Comparison of ENCODE assay signal across 24 cellular contexts in the genomic region with DNA sequence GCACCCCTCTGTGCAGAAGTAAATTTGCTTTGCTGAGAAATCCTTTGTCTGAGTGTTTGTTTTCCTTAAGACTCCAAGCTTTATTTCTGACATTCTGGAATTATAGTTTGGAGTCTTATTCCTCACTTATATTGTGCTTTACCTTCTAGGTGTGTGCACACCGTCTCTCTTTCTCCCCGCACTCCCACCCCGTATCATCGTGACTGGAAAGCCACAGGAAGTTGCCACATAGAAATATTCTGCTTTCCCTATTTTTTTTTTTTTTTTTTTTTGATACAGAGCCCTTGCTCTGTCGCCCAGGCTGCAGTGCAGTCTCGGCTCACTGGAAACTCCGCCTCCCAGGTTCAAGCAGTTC.
DNase-seq lines count a peak whose midpoint lies in the region; ATAC-seq, FAIRE-seq and TF ChIP-seq lines count a peak whose summit lies in the region.
"Had no signal": no experiment of that assay in that cellular context is flagged by ENCODE, and none has a peak within 500 bp of the region (broad histone marks: within the 10 kb centered on the region; RNA-seq: fewer than 3 reads in every experiment).

No MANE protein-coding gene starts in this region.

- peaks cover 5% of the 10 kb centered on the region for H3K9me3 Mint-ChIP-seq in Calu3 (ENCODE audit: low read depth, unreplicated experiment)
- no peaks in the 10 kb centered on the region for H3K9me3 Mint-ChIP-seq in activated T-helper 17 cell treated with anti-CD3 and anti-CD28 coated beads, Interleukin-2, amount 50 U/mL, for 72 hours
- H3K9me3 Mint-ChIP-seq: activated naive CD4-positive, alpha-beta T cell treated with anti-CD3 and anti-CD28 coated beads for 36 hours; activated T-cell treated with anti-CD3 and anti-CD28 coated beads, Interleukin-2, amount 50 U/mL, for 72 hours had no signal

- no TSS peak for BruUV-seq in Calu3 (replicated peaks; lab: Mats Ljungman, UMichigan)

- no peaks in the 10 kb centered on the region for H3K27me3 Mint-ChIP-seq in Calu3 (ENCODE audit: unreplicated experiment)
- H3K27me3 Mint-ChIP-seq in activated T-helper 17 cell treated with anti-CD3 and anti-CD28 coated beads, Interleukin-2, amount 50 U/mL, for 72 hours: no peaks in the 10 kb centered on the region

- no peak overlapping the region for H3K4me3 ChIP-seq in keratinocyte (ENCODE audit: control insufficient read depth in 2 of 3, extremely low read depth in 1 of 3, insufficient read depth in 2 of 3, low read depth in 1 of 3, low read length in 3 of 3)
- H3K4me3 ChIP-seq in gastrocnemius medialis: no peak overlapping the region
- H3K4me3 ChIP-seq: left lung, MG63, prostate gland, transverse colon had no signal

- in situ Hi-C loops in gastrocnemius medialis (cut with MboI; ENCODE audit: low sequenced_read_pairs in 4 of 4): no loop called here

- no peaks in the 10 kb centered on the region for H3K36me3 Mint-ChIP-seq in Calu3 (ENCODE audit: insufficient read depth, unreplicated experiment)
- H3K36me3 Mint-ChIP-seq in activated T-helper 17 cell treated with anti-CD3 and anti-CD28 coated beads, Interleukin-2, amount 50 U/mL, for 72 hours (ENCODE audit: low read depth): peaks cover 20% of the 10 kb centered on the region

- H3K9me1 ChIP-seq in keratinocyte (ENCODE audit: control insufficient read depth, extremely low read depth, insufficient read depth, low read length): no peaks in the 10 kb centered on the region

- no peak overlapping the region for H3K9ac ChIP-seq in keratinocyte (ENCODE audit: control insufficient read depth, extremely low read depth, insufficient read depth, low read length)

- H3K4me1 Mint-ChIP-seq in Calu3 (ENCODE audit: low read depth, unreplicated experiment): peaks cover 8% of the 10 kb centered on the region
- H3K4me1 Mint-ChIP-seq in activated T-helper 17 cell treated with anti-CD3 and anti-CD28 coated beads, Interleukin-2, amount 50 U/mL, for 72 hours: no peaks in the 10 kb centered on the region

- H3K4me2 ChIP-seq in keratinocyte (ENCODE audit: control insufficient read depth, extremely low read depth, insufficient read depth, low read depth, low read length): no peak overlapping the region

- peak overlapping the region; percentile 41 for H3K27ac Mint-ChIP-seq in Calu3 (ENCODE audit: unreplicated experiment)
- peak overlapping the region; percentile 65 for H3K27ac Mint-ChIP-seq in activated T-helper 17 cell treated with anti-CD3 and anti-CD28 coated beads, Interleukin-2, amount 50 U/mL, for 72 hours

- H3K4me1 ChIP-seq in keratinocyte (ENCODE audit: control insufficient read depth, extremely low read depth, insufficient read depth, low read length) (peaks cover 7% of the 10 kb centered on the region), gastrocnemius medialis (no peaks in the 10 kb centered on the region)
- H3K4me1 ChIP-seq: left lung, prostate gland had no signal

- DNase-seq in Calu3 (no peak), keratinocyte (ENCODE audit: low read depth, low spot score) (no peak), gastrocnemius medialis (no peak), sciatic nerve (ENCODE audit: low spot score) (no peak)
- DNase-seq: activated CD4-positive, alpha-beta T cell treated with anti-CD3 and anti-CD28 coated beads, Interleukin-2, amount 50 U/mL, for 1 hour; activated CD4-positive, CD25-positive, alpha-beta regulatory T cell; activated naive CD4-positive, alpha-beta T cell treated with anti-CD3 and anti-CD28 coated beads for 36 hours; activated T-cell treated with anti-CD3 and anti-CD28 coated beads, Interleukin-2, amount 50 U/mL, for 72 hours; DMS53; KG1; left lung; MG63; NCI-H1930; NCI-H510A treated with DMSO at 0.1 percent for 48 hours; nucleus accumbens; stimulated activated CD4-positive, alpha-beta T cell treated with anti-CD3 and anti-CD28 coated beads, Interleukin-4, amount 100 ng/mL, for 4 hours; T-helper 1 cell; transverse colon had no signal

- FAIRE-seq in keratinocyte (lab: Jason Lieb, UNC): no peak
- FAIRE-seq: islet of Langerhans had no signal

- H3K27ac ChIP-seq in 22Rv1: peak overlapping the region; percentile 30
- peak overlapping the region; percentile 1 for H3K27ac ChIP-seq in keratinocyte (ENCODE audit: control insufficient read depth, insufficient read depth, low read length)
- H3K27ac ChIP-seq in gastrocnemius medialis: no peak overlapping the region
- H3K27ac ChIP-seq: left lung, prostate gland, transverse colon had no signal

- no peak for TF ChIP-seq POLR2A in gastrocnemius medialis (IDR thresholded peaks at IDR 0.05)

- no peak overlapping the region for H3K4me3 Mint-ChIP-seq in Calu3 (ENCODE audit: low read depth, unreplicated experiment)
- no peak overlapping the region for H3K4me3 Mint-ChIP-seq in activated T-helper 17 cell treated with anti-CD3 and anti-CD28 coated beads, Interleukin-2, amount 50 U/mL, for 72 hours
- H3K4me3 Mint-ChIP-seq: activated naive CD4-positive, alpha-beta T cell treated with anti-CD3 and anti-CD28 coated beads for 36 hours; activated T-cell treated with anti-CD3 and anti-CD28 coated beads, Interleukin-2, amount 50 U/mL, for 72 hours had no signal

- no peaks in the 10 kb centered on the region for H3K36me3 ChIP-seq in keratinocyte (ENCODE audit: control insufficient read depth in 2 of 2, extremely low read depth in 1 of 2, insufficient read depth in 2 of 2, low read length in 2 of 2)
- H3K36me3 ChIP-seq in gastrocnemius medialis: no peaks in the 10 kb centered on the region
- H3K36me3 ChIP-seq: MG63, prostate gland, transverse colon had no signal

- CTCF ChIA-PET in Calu3 (lab: Charles Lee): interaction anchor here (0.6 to 0.7 kb wide), 3 partner anchors 12 to 1830 kb away, joined by 4 to 7 read pairs (median 6); no protein-coding TSS in a partner anchor

- intact Hi-C loops in Calu3 (cut with micrococcal nuclease; ENCODE audit: unreplicated experiment) (no loop called here), gastrocnemius medialis (cut with DNase I; ENCODE audit: low total_unique reads) (no loop called here), sciatic nerve (cut with DNase I) (no loop called here)

- dilution Hi-C loops in keratinocyte (cut with MboI; ENCODE audit: extremely low pct_ligation_motif_present, low sequenced_read_pairs): no loop called here

- TF ChIP-seq CTCF in 22Rv1 (IDR thresholded peaks at IDR 0.05) (no peak), Calu3 (IDR thresholded peaks at IDR 0.05; ENCODE audit: unreplicated experiment) (no peak), keratinocyte (optimal IDR thresholded peaks at IDR 0.05 in 1 of 3, IDR thresholded peaks at IDR 0.05 in 1 of 3, conservative IDR thresholded peaks at IDR 0.05 in 1 of 3; ENCODE audit: extremely low read depth in 1 of 3, insufficient read depth in 2 of 3, low read length in 3 of 3) (no peak), gastrocnemius medialis (IDR thresholded peaks at IDR 0.05 in 4 of 5, conservative IDR thresholded peaks at IDR 0.05 in 1 of 5) (no peak)

- H3K9me3 ChIP-seq in keratinocyte (ENCODE audit: control insufficient read depth, low read depth, low read length) (no peaks in the 10 kb centered on the region), gastrocnemius medialis (no peaks in the 10 kb centered on the region)
- H3K9me3 ChIP-seq: left lung, MG63, prostate gland, transverse colon had no signal

- H2AFZ ChIP-seq in keratinocyte (ENCODE audit: control insufficient read depth, low read length): no peak overlapping the region

- no peak for ATAC-seq in activated T-helper 17 cell treated with anti-CD3 and anti-CD28 coated beads, Interleukin-2, amount 50 U/mL, for 72 hours (replicated peaks)
- no peak for ATAC-seq in HG03354 (IDR thresholded peaks at IDR 0.05; ENCODE audit: poor library complexity, severe bottlenecking, unreplicated experiment)
- no peak for ATAC-seq in gastrocnemius medialis
- no peak for ATAC-seq in sciatic nerve
- no peak for ATAC-seq in HG02885 (IDR thresholded peaks at IDR 0.05; ENCODE audit: poor library complexity, unreplicated experiment)
- ATAC-seq: activated T-cell treated with anti-CD3 and anti-CD28 coated beads, Interleukin-2, amount 50 U/mL, for 72 hours; left lung had no signal

- no peaks in the 10 kb centered on the region for H3K79me2 ChIP-seq in keratinocyte (ENCODE audit: control insufficient read depth, insufficient read depth, low read length)

- H3K27me3 ChIP-seq in keratinocyte (ENCODE audit: control insufficient read depth, extremely low read depth, insufficient read depth, low read length): no peaks in the 10 kb centered on the region
- H3K27me3 ChIP-seq in gastrocnemius medialis: no peaks in the 10 kb centered on the region
- H3K27me3 ChIP-seq: left lung, MG63, transverse colon had no signal

- H4K20me1 ChIP-seq in keratinocyte (ENCODE audit: control insufficient read depth, extremely low read depth, insufficient read depth, low read length): no peaks in the 10 kb centered on the region

Comparison
In these comparisons a context has a peak if more than half of its experiments do, and no peak if none do; other contexts are left out.
1. H3K27ac ChIP-seq: peak in 22Rv1 (single experiment) and keratinocyte (single experiment); none in gastrocnemius medialis (0 of 4).